Comparison of ENCODE assay signal across 19 cellular contexts in the genomic region with DNA sequence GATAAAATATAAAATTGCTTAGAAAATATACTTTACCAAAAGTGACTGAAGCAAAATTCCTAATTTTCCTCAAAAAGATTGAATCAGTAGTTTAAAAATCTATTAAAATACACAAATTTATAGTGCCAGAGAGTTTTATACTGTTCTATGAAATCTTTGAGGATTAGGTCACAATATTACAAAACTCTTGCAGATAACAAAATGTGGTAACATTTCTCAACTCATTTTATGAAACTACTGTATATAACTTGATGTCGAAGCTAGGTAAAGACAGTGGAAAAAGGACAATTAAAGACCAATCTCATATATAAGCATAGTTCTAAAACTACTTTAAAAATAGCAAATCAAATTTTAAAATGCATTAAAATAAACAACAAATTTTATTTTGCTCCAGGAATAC. TPM values are rescaled to one million over a fixed set of nuclear protein-coding genes. Genes with fewer than 3 reads are reported as not detected.
DNase-seq lines count a peak whose midpoint lies in the region; FAIRE-seq and TF ChIP-seq lines count a peak whose summit lies in the region.
"Had no signal": no experiment of that assay in that cellular context is flagged by ENCODE, and none has a peak within 500 bp of the region (broad histone marks: within the 10 kb centered on the region; RNA-seq: fewer than 3 reads in every experiment).

No MANE protein-coding gene starts in this region.

- H4K8ac ChIP-seq in mesenchymal stem cell (ENCODE audit: low read length) = no peak overlapping the region

- no peaks in the 10 kb centered on the region for H3K9me3 ChIP-seq in GM23248 (ENCODE audit: low read depth)
- H3K9me3 ChIP-seq in mesenchymal stem cell (ENCODE audit: control insufficient read depth, low read length) = no peaks in the 10 kb centered on the region
- H3K9me3 ChIP-seq in esophagus squamous epithelium = no peaks in the 10 kb centered on the region
- no peaks in the 10 kb centered on the region for H3K9me3 ChIP-seq in Peyer's patch

- no peak for TF ChIP-seq CTCF in fibroblast of mammary gland (conservative IDR thresholded peaks at IDR 0.05; ENCODE audit: control insufficient read depth, insufficient read depth, low read depth, low read length)
- no peak for TF ChIP-seq CTCF in esophagus squamous epithelium (IDR thresholded peaks at IDR 0.05)
- TF ChIP-seq CTCF in Peyer's patch (IDR thresholded peaks at IDR 0.05) = no peak

- no peak overlapping the region for H4K91ac ChIP-seq in mesenchymal stem cell (ENCODE audit: low read length)

- H2AK5ac ChIP-seq in mesenchymal stem cell (ENCODE audit: low read length, severe bottlenecking) = no peak overlapping the region

- H3K4me1 ChIP-seq in GM23248 (ENCODE audit: insufficient read depth) (peaks cover 22% of the 10 kb centered on the region), mesenchymal stem cell (ENCODE audit: control insufficient read depth, insufficient read depth, low read depth, low read length) (no peaks in the 10 kb centered on the region), esophagus squamous epithelium (no peaks in the 10 kb centered on the region), Peyer's patch (no peaks in the 10 kb centered on the region)

- H3K9ac ChIP-seq in GM23248 (peak overlapping the region; percentile 7), mesenchymal stem cell (ENCODE audit: low read length) (peak overlapping the region; percentile 72)

- H3K18ac ChIP-seq in mesenchymal stem cell (ENCODE audit: low read depth in 1 of 2, low read length in 2 of 2) = no peak overlapping the region

- in situ Hi-C loops in GM23248 (cut with MboI) = no loop called here

- peaks cover 8% of the 10 kb centered on the region; the same call in 1 of the 2 replicates for H3F3A ChIP-seq in GM23248 (ENCODE audit: insufficient read depth)

- H2AFZ ChIP-seq in GM23248 = no peak overlapping the region
- H2AFZ ChIP-seq in mesenchymal stem cell (ENCODE audit: low read depth, low read length) = no peak overlapping the region

- H4K20me1 ChIP-seq in GM23248 (ENCODE audit: insufficient read depth) = no peaks in the 10 kb centered on the region

- DNase-seq in GM23248 (peak; percentile 58), RCC 7860 (ENCODE audit: low spot score) (no peak), fibroblast of mammary gland (ENCODE audit: low read depth) (peak; percentile 34), mesenchymal stem cell (no peak), esophagus squamous epithelium (lab: John Stamatoyannopoulos, UW) (no peak), Peyer's patch (no peak), T-helper 9 cell (no peak), cerebellar cortex (ENCODE audit: low spot score) (no peak)
- DNase-seq: CD4-positive, alpha-beta memory T cell; H7; Kasumi-1; MV-4-11; NCI-H1417; NCI-H1930; NCI-H2171; NCI-H446 treated with DMSO at 0.1 percent for 48 hours; NCI-H748 treated with DMSO at 0.1 percent for 48 hours; SHP77 treated with DMSO at 0.1 percent for 48 hours had no signal

- WGBS in GM23248 (ENCODE audit: low coverage in 1 of 2, low lambda C conversion rate in 2 of 2, missing lambda C conversion rate in 2 of 2), 2 experiments = 38 to 44% methylated on average over 1 of the region's 1 CpG
- WGBS in mesenchymal stem cell = no CpG with 5 or more reads among the region's 1 CpG
- 75 to 89% methylated on average over 1 of the region's 1 CpG for WGBS in esophagus squamous epithelium, 2 donors

- H3K79me1 ChIP-seq in mesenchymal stem cell (replicated peaks; ENCODE audit: low read length, poor library complexity, severe bottlenecking) = peaks cover 16% of the 10 kb centered on the region

- peaks cover 15% of the 10 kb centered on the region for H3K79me2 ChIP-seq in GM23248 (ENCODE audit: insufficient read depth)

- H3K9me2 ChIP-seq in GM23248 (ENCODE audit: insufficient read depth) = no peaks in the 10 kb centered on the region

- no peak overlapping the region for H3K23ac ChIP-seq in mesenchymal stem cell (ENCODE audit: low read length in 2 of 2)

- no peak overlapping the region for H2BK5ac ChIP-seq in mesenchymal stem cell (ENCODE audit: low read depth, low read length, poor library complexity, severe bottlenecking)

- intact Hi-C loops in esophagus squamous epithelium (cut with DNase I) = no loop called here

- H3K27me3 ChIP-seq in GM23248 (replicated peaks; ENCODE audit: insufficient read depth) (no peaks in the 10 kb centered on the region), mesenchymal stem cell (ENCODE audit: control insufficient read depth in 1 of 2, insufficient read depth in 1 of 2, low read length in 2 of 2) (no peaks in the 10 kb centered on the region), esophagus squamous epithelium (no peaks in the 10 kb centered on the region), Peyer's patch (no peaks in the 10 kb centered on the region)

- no peak overlapping the region for H2BK15ac ChIP-seq in mesenchymal stem cell (ENCODE audit: low read depth, poor library complexity, severe bottlenecking)

- no peak overlapping the region for H3K4ac ChIP-seq in mesenchymal stem cell (ENCODE audit: low read depth in 1 of 2, low read length in 2 of 2)

- no peak overlapping the region for H3K14ac ChIP-seq in mesenchymal stem cell (ENCODE audit: low read length in 2 of 2)

- no peak overlapping the region for H2BK12ac ChIP-seq in mesenchymal stem cell (ENCODE audit: low read length in 2 of 2)

- H3K4me3 ChIP-seq in GM23248 = peak overlapping the region; percentile 33
- H3K4me3 ChIP-seq in fibroblast of mammary gland (ENCODE audit: control insufficient read depth, low read depth, low read length) = no peak overlapping the region
- H3K4me3 ChIP-seq in mesenchymal stem cell (ENCODE audit: insufficient read depth in 1 of 2, low read depth in 1 of 2, low read length in 2 of 2) = peak overlapping the region in 1 of 2 experiments; percentile 45
- H3K4me3 ChIP-seq in esophagus squamous epithelium = no peak overlapping the region
- no peak overlapping the region for H3K4me3 ChIP-seq in Peyer's patch

- FAIRE-seq in RCC 7860 (lab: Jason Lieb, UNC) = peak; percentile 15

- no peak overlapping the region for H2BK120ac ChIP-seq in mesenchymal stem cell (ENCODE audit: low read depth, low read length)

- TF ChIP-seq POLR2A in esophagus squamous epithelium (IDR thresholded peaks at IDR 0.05) (no peak), Peyer's patch (IDR thresholded peaks at IDR 0.05) (no peak)

- H3K4me2 ChIP-seq in GM23248 (ENCODE audit: unreplicated experiment) (peak overlapping the region; percentile 66), mesenchymal stem cell (ENCODE audit: low read length, poor library complexity, severe bottlenecking) (no peak overlapping the region)

- H3K27ac ChIP-seq in GM23248 (0 out of 2 replicates have a peak overlapping the region, but pooled peaks have one; percentile 5), mesenchymal stem cell (ENCODE audit: low read length, poor library complexity, severe bottlenecking) (no peak overlapping the region), esophagus squamous epithelium (no peak overlapping the region), Peyer's patch (no peak overlapping the region)

- H3K36me3 ChIP-seq in GM23248 (ENCODE audit: low read depth) (no peaks in the 10 kb centered on the region), mesenchymal stem cell (ENCODE audit: control insufficient read depth in 1 of 2, insufficient read depth in 2 of 2, low read depth in 1 of 2, low read length in 2 of 2) (peaks cover 0 to 8% of the 10 kb centered on the region in 2 experiments), esophagus squamous epithelium (no peaks in the 10 kb centered on the region), Peyer's patch (no peaks in the 10 kb centered on the region)

RNA-seq across cellular contexts. Expression of a gene that starts 15.9 kb away (rescaled TPM):
- 34.0 and 44.0 TPM in 2 replicates for total RNA-seq in GM23248 (2014; rRNA removed; shearing (Covaris generic))
- polyA plus RNA-seq in GM23248 (2016; fragmentation: Nextera tagmentation; extraction: Ambion mirVana) = 35.3 and 36.8 TPM in 2 replicates
- 2.2 TPM for polyA plus RNA-seq in mesenchymal stem cell (2013, experiment 1 of 2)
- polyA plus RNA-seq in mesenchymal stem cell (2013, experiment 2 of 2) = 2.2 TPM
- not detected for total RNA-seq in esophagus squamous epithelium
- total RNA-seq in Peyer's patch = 1 to 10 TPM in 1 of 4 donors, not detected in 3; 5.8 TPM
- total RNA-seq: CD4-positive, alpha-beta memory T cell had no signal
- polyA plus RNA-seq: CD4-positive, alpha-beta memory T cell; IgD-negative memory B cell had no signal

RNA-seq across cellular contexts. Expression of a gene that starts 50.7 kb away (rescaled TPM):
- total RNA-seq in GM23248 (2014; rRNA removed; shearing (Covaris generic)) = 267 and 300 TPM in 2 replicates
- 251 and 261 TPM in 2 replicates for polyA plus RNA-seq in GM23248 (2016; fragmentation: Nextera tagmentation; extraction: Ambion mirVana)
- polyA plus RNA-seq in mesenchymal stem cell (2013, experiment 1 of 2) = 14.6 TPM
- polyA plus RNA-seq in mesenchymal stem cell (2013, experiment 2 of 2) = 15.4 TPM
- total RNA-seq in esophagus squamous epithelium = 1 to 10 TPM in 2 of 4 donors, under 1 TPM in 1, not detected in 1; 0.57 to 2.3 (median 1.7) TPM
- under 1 TPM in 1 of 4 donors, not detected in 3; 0.94 TPM for total RNA-seq in Peyer's patch
- polyA plus RNA-seq: CD4-positive, alpha-beta memory T cell; IgD-negative memory B cell had no signal

Comparison
In these comparisons a context has a peak if more than half of its experiments do, and no peak if none do; other contexts are left out.
1. DNase-seq: peak in GM23248 (single experiment) and fibroblast of mammary gland (single experiment); none in RCC 7860 (single experiment), mesenchymal stem cell (single experiment), esophagus squamous epithelium (single experiment), Peyer's patch (0 of 3), T-helper 9 cell (single experiment) and cerebellar cortex (single experiment).
2. RNA of a gene that starts 50.7 kb away (total RNA-seq): 267 to 300 TPM in GM23248; 0.57 to 2.3 TPM in esophagus squamous epithelium and 0.94 TPM in Peyer's patch; every median in the first group is over 10 times any median in the second.